15 cellular contexts compared by ENCODE assay signal in genomic region chr6:15503346-15503680, GRCh38.
DNase-seq lines count a peak whose midpoint lies in the region; ATAC-seq and TF ChIP-seq lines count a peak whose summit lies in the region.
"Had no signal": no experiment of that assay in that cellular context is flagged by ENCODE, and none has a peak within 500 bp of the region (broad histone marks: within the 10 kb centered on the region; RNA-seq: fewer than 3 reads in every experiment).

No MANE protein-coding gene starts in this region.

- H3K36me3 Mint-ChIP-seq in natural killer cell: no peaks in the 10 kb centered on the region
- H3K36me3 Mint-ChIP-seq in natural killer cell treated with Interleukin-12 subunit alpha and Interleukin-12 subunit beta and Interleukin-15 and Interleukin-18, amount 100 ng/mL, for 72 hours: peaks cover 4% of the 10 kb centered on the region
- peaks cover 55% of the 10 kb centered on the region for H3K36me3 Mint-ChIP-seq in endothelial cell (ENCODE audit: low read depth, unreplicated experiment)

- WGBS in lower leg skin, 2 donors: 91 to 94% methylated on average over 6 of the region's 6 CpGs

- no peaks in the 10 kb centered on the region for H3K27me3 ChIP-seq in parathyroid adenoma (ENCODE audit: control insufficient read depth, insufficient read depth, low read length)

- H3K79me2 ChIP-seq in parathyroid adenoma: no peaks in the 10 kb centered on the region

- no peaks in the 10 kb centered on the region for H3K36me3 ChIP-seq in parathyroid adenoma (ENCODE audit: control insufficient read depth, insufficient read depth, low read length)

- no peaks in the 10 kb centered on the region for H3K9me3 Mint-ChIP-seq in natural killer cell
- H3K9me3 Mint-ChIP-seq in natural killer cell treated with Interleukin-12 subunit alpha and Interleukin-12 subunit beta and Interleukin-15 and Interleukin-18, amount 100 ng/mL, for 72 hours: no peaks in the 10 kb centered on the region
- no peaks in the 10 kb centered on the region for H3K9me3 Mint-ChIP-seq in endothelial cell (ENCODE audit: unreplicated experiment)
- H3K9me3 Mint-ChIP-seq: CD8-positive, alpha-beta memory T cell had no signal

- H2AFZ ChIP-seq in parathyroid adenoma: no peak overlapping the region

- no peak overlapping the region for H3K4me2 ChIP-seq in parathyroid adenoma (ENCODE audit: low read length)

- H3K27ac Mint-ChIP-seq in natural killer cell (peak overlapping the region; percentile 29 to 70), endothelial cell (ENCODE audit: unreplicated experiment) (no peak overlapping the region)
- peak overlapping the region in 1 of 2 donors; percentile 32 for H3K27ac Mint-ChIP-seq in natural killer cell treated with Interleukin-12 subunit alpha and Interleukin-12 subunit beta and Interleukin-15 and Interleukin-18, amount 100 ng/mL, for 72 hours

- ATAC-seq in natural killer cell: no peak
- no peak for ATAC-seq in natural killer cell treated with Interleukin-12 subunit alpha and Interleukin-12 subunit beta and Interleukin-15 and Interleukin-18, amount 100 ng/mL, for 72 hours
- no peak for ATAC-seq in GM19324 (IDR thresholded peaks at IDR 0.05; ENCODE audit: low FRiP score, unreplicated experiment)
- no peak for ATAC-seq in GM18907 (IDR thresholded peaks at IDR 0.05; ENCODE audit: unreplicated experiment)
- ATAC-seq: Panc1 had no signal

- H3K4me3 Mint-ChIP-seq in natural killer cell: no peak overlapping the region
- H3K4me3 Mint-ChIP-seq in natural killer cell treated with Interleukin-12 subunit alpha and Interleukin-12 subunit beta and Interleukin-15 and Interleukin-18, amount 100 ng/mL, for 72 hours: no peak overlapping the region
- H3K4me3 Mint-ChIP-seq in endothelial cell (ENCODE audit: unreplicated experiment): peak overlapping the region; percentile 37
- H3K4me3 Mint-ChIP-seq: CD8-positive, alpha-beta memory T cell had no signal

- H3K9me3 ChIP-seq in parathyroid adenoma (ENCODE audit: control insufficient read depth, low read length): no peaks in the 10 kb centered on the region

- H3K27ac ChIP-seq in parathyroid adenoma: peak overlapping the region; percentile 51

- no peak for TF ChIP-seq POLR2A in lower leg skin (IDR thresholded peaks at IDR 0.05)

- H3K9ac ChIP-seq in parathyroid adenoma: no peak overlapping the region

- H3K4me3 ChIP-seq in parathyroid adenoma (ENCODE audit: low read depth, low read length) (no peak overlapping the region), lower leg skin (ENCODE audit: low read depth, poor library complexity, severe bottlenecking) (no peak overlapping the region)

- H3K27me3 Mint-ChIP-seq in natural killer cell (ENCODE audit: low read depth in 2 of 2) (no peaks in the 10 kb centered on the region), endothelial cell (ENCODE audit: unreplicated experiment) (peaks cover 6% of the 10 kb centered on the region)
- H3K27me3 Mint-ChIP-seq in natural killer cell treated with Interleukin-12 subunit alpha and Interleukin-12 subunit beta and Interleukin-15 and Interleukin-18, amount 100 ng/mL, for 72 hours: no peaks in the 10 kb centered on the region
- H3K27me3 Mint-ChIP-seq: CD8-positive, alpha-beta memory T cell had no signal

- H3K4me1 Mint-ChIP-seq in natural killer cell (peaks cover 51 to 58% of the 10 kb centered on the region in 2 donors), endothelial cell (ENCODE audit: unreplicated experiment) (peaks cover 4% of the 10 kb centered on the region)
- peaks cover 27 to 50% of the 10 kb centered on the region in 2 donors for H3K4me1 Mint-ChIP-seq in natural killer cell treated with Interleukin-12 subunit alpha and Interleukin-12 subunit beta and Interleukin-15 and Interleukin-18, amount 100 ng/mL, for 72 hours (ENCODE audit: low read depth in 2 of 2)

- intact Hi-C loops in natural killer cell (cut with micrococcal nuclease): no loop called here
- intact Hi-C loops in lower leg skin (cut with DNase I; ENCODE audit: low total_unique reads): no loop called here

- H3K4me1 ChIP-seq in parathyroid adenoma: peaks cover 37% of the 10 kb centered on the region

- no peak for TF ChIP-seq CTCF in natural killer cell (IDR thresholded peaks at IDR 0.05)
- no peak for TF ChIP-seq CTCF in endothelial cell (IDR thresholded peaks at IDR 0.05; ENCODE audit: unreplicated experiment)
- TF ChIP-seq CTCF in parathyroid adenoma (IDR thresholded peaks at IDR 0.05): no peak
- no peak for TF ChIP-seq CTCF in lower leg skin (IDR thresholded peaks at IDR 0.05)

- DNase-seq in natural killer cell (no peak), endothelial cell (ENCODE audit: low spot score) (no peak), lower leg skin (ENCODE audit: low spot score in 2 of 2) (no peak)
- DNase-seq in natural killer cell treated with Interleukin-12 subunit alpha and Interleukin-12 subunit beta and Interleukin-15 and Interleukin-18, amount 100 ng/mL, for 72 hours (ENCODE audit: low spot score): no peak
- DNase-seq: CD8-positive, alpha-beta memory T cell; Karpas-422; MM.1S; NCI-H1105; NCI-H187; NCI-H510A; SHP77 treated with DMSO at 0.1 percent for 48 hours had no signal
